ENCODE assay signal across 9 cellular contexts in the genomic region with DNA sequence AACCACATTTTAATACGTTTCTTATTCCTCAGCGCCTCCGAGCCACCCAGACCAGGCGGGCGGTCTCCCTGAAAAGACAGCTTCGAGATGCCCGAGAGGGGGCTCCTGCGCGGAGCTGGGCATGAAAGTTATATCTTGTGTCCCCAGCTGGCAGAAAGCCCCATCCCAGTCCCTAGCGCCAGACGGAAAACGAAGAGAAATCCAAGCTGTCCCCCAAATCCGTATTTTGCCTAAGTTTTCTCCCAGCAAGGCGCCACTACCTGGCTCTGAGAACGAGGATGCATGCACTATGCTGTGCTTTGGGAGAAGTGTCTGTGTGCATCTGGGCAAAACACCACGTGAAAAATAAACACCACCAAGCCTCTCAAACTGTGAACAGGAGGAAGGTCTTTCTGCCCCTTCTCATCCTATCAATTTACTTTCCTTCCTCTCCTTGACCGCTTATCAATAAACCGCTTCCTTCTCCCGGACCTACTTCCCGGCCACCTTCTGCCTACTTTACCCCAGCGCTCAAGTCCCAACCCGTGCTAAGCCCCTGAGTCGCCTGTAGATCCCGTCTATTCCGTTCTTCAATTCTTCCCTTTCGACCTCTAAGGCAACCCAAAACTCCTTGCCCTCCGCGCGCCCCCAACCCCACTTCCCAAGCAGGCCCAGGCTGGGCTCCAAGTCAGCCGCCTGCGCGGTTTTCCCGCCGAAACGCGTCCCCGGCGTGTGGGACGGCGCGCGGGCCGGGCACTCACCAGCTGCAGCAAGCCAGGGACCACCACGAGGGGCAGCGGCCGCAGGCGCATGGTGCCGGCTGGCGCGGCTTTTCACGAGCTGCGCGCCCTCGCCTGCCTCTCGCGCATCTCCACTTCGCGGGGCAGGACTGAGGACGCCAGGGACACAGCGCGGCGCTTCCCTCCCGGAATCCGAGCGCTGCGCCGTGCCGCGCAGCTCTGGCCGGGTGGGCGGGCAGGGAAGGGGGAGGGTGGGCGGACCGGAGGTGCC. TPM values are rescaled to one million over a fixed set of nuclear protein-coding genes. Genes with fewer than 3 reads are reported as not detected.
DNase-seq lines count a peak whose midpoint lies in the region; ATAC-seq, FAIRE-seq and TF ChIP-seq lines count a peak whose summit lies in the region.
"Had no signal": no experiment of that assay in that cellular context is flagged by ENCODE, and none has a peak within 500 bp of the region (broad histone marks: within the 10 kb centered on the region; RNA-seq: fewer than 3 reads in every experiment).

TSS of gene NXPH2 (minus strand) at position 940 of the 990 bp plus-strand sequence. CDS start at position 791, 149 bp downstream.

- H3K4me1 Mint-ChIP-seq in stimulated activated memory B cell treated with anti-CD40 and anti-IgM and Interleukin-4, amounts not matched to agents 10 μg/mL and 1 μg/mL and 100 μg/mL, for 72 hours, result peaks cover 13% of the 10 kb centered on the region
- H3K4me1 Mint-ChIP-seq in activated CD8-positive, alpha-beta T cell treated with anti-CD3 and anti-CD28 coated beads for 36 hours (ENCODE audit: low read depth), result peaks cover 3% of the 10 kb centered on the region
- H3K4me1 Mint-ChIP-seq in activated T-cell treated with anti-CD3 and anti-CD28 coated beads, Interleukin-2, amount 50 U/mL, for 4 hours (ENCODE audit: low read depth), result peaks cover 1% of the 10 kb centered on the region

- peak within 1 kb of the TSS; percentile 39 for H3K4me3 Mint-ChIP-seq in stimulated activated memory B cell treated with anti-CD40 and anti-IgM and Interleukin-4, amounts not matched to agents 10 μg/mL and 1 μg/mL and 100 μg/mL, for 72 hours
- no peak within 1 kb of the TSS for H3K4me3 Mint-ChIP-seq in activated CD8-positive, alpha-beta T cell treated with anti-CD3 and anti-CD28 coated beads for 36 hours
- H3K4me3 Mint-ChIP-seq in activated T-cell treated with anti-CD3 and anti-CD28 coated beads, Interleukin-2, amount 50 U/mL, for 4 hours, result no peak within 1 kb of the TSS
- H3K4me3 Mint-ChIP-seq: activated naive CD4-positive, alpha-beta T cell treated with anti-CD3 and anti-CD28 coated beads for 36 hours had no signal

- intact Hi-C loops in kidney (cut with DNase I), result no loop called here
- intact Hi-C loops in activated CD8-positive, alpha-beta T cell treated with anti-CD3 and anti-CD28 coated beads for 36 hours (cut with micrococcal nuclease), result no loop called here

- peaks cover 16% of the 10 kb centered on the region for H3K4me1 ChIP-seq in HUES6 (ENCODE audit: control insufficient read depth, insufficient read depth, low read length)
- peaks cover 0 to 6% of the 10 kb centered on the region in 2 donors for H3K4me1 ChIP-seq in kidney (ENCODE audit: control insufficient read depth in 1 of 2, insufficient read depth in 1 of 2, low read depth in 1 of 2, low read length in 2 of 2)

- peaks cover 65% of the 10 kb centered on the region for H3K27me3 ChIP-seq in HUES6 (ENCODE audit: control insufficient read depth, insufficient read depth, low read length)

- H3K9ac ChIP-seq in HUES6 (ENCODE audit: low read length), result peak within 1 kb of the TSS; percentile 71
- no peak within 1 kb of the TSS for H3K9ac ChIP-seq in kidney (ENCODE audit: low read length in 2 of 2)

- TF ChIP-seq CTCF in astrocyte of the cerebellum (IDR thresholded peaks at IDR 0.05; ENCODE audit: low read depth, low read length, missing control alignments), result peak; percentile 12
- no peak for TF ChIP-seq CTCF in kidney (IDR thresholded peaks at IDR 0.05; ENCODE audit: borderline replicate concordance, extremely low read depth, insufficient read depth)
- TF ChIP-seq CTCF in activated CD8-positive, alpha-beta T cell treated with anti-CD3 and anti-CD28 coated beads for 36 hours (IDR thresholded peaks at IDR 0.05), result no peak

- H3K36me3 ChIP-seq in HUES6 (ENCODE audit: control insufficient read depth, insufficient read depth, low read length), result no peaks in the 10 kb centered on the region
- H3K36me3 ChIP-seq in kidney (ENCODE audit: control insufficient read depth in 1 of 2, insufficient read depth in 2 of 2, low read length in 2 of 2), result no peaks in the 10 kb centered on the region

- no peak for FAIRE-seq in kidney (lab: Jason Lieb, UNC)

- H3K9me3 ChIP-seq in HUES6 (ENCODE audit: control insufficient read depth, insufficient read depth, low read depth, low read length), result no peaks in the 10 kb centered on the region
- H3K9me3 ChIP-seq in kidney (ENCODE audit: control insufficient read depth in 1 of 2, low read length in 2 of 2), result no peaks in the 10 kb centered on the region

- no peak within 1 kb of the TSS for H3K27ac Mint-ChIP-seq in stimulated activated memory B cell treated with anti-CD40 and anti-IgM and Interleukin-4, amounts not matched to agents 10 μg/mL and 1 μg/mL and 100 μg/mL, for 72 hours
- no peak within 1 kb of the TSS for H3K27ac Mint-ChIP-seq in activated CD8-positive, alpha-beta T cell treated with anti-CD3 and anti-CD28 coated beads for 36 hours
- H3K27ac Mint-ChIP-seq: activated naive CD4-positive, alpha-beta T cell treated with anti-CD3 and anti-CD28 coated beads for 36 hours had no signal

- no peaks in the 10 kb centered on the region for H3K9me3 Mint-ChIP-seq in stimulated activated memory B cell treated with anti-CD40 and anti-IgM and Interleukin-4, amounts not matched to agents 10 μg/mL and 1 μg/mL and 100 μg/mL, for 72 hours
- H3K9me3 Mint-ChIP-seq in activated CD8-positive, alpha-beta T cell treated with anti-CD3 and anti-CD28 coated beads for 36 hours, result no peaks in the 10 kb centered on the region
- H3K9me3 Mint-ChIP-seq in activated T-cell treated with anti-CD3 and anti-CD28 coated beads, Interleukin-2, amount 50 U/mL, for 4 hours, result no peaks in the 10 kb centered on the region
- H3K9me3 Mint-ChIP-seq: activated naive CD4-positive, alpha-beta T cell treated with anti-CD3 and anti-CD28 coated beads for 36 hours had no signal

- no peak within 1 kb of the TSS for H3K27ac ChIP-seq in HUES6 (ENCODE audit: low read depth, low read length)
- no peak within 1 kb of the TSS for H3K27ac ChIP-seq in kidney (ENCODE audit: low read depth in 2 of 2, low read length in 2 of 2)

- peak within 1 kb of the TSS; percentile 65 for H3K4me3 ChIP-seq in HUES6 (ENCODE audit: low read depth, low read length)
- peak within 1 kb of the TSS; percentile 52 for H3K4me3 ChIP-seq in astrocyte of the cerebellum (ENCODE audit: low read depth, low read length)
- peak within 1 kb of the TSS; percentile 44 to 52 for H3K4me3 ChIP-seq in kidney (ENCODE audit: low read length in 2 of 2)

- POLR2A ChIA-PET in activated CD8-positive, alpha-beta T cell treated with anti-CD3 and anti-CD28 coated beads for 36 hours (lab: Charles Lee), result no interaction called here

- H3K27me3 Mint-ChIP-seq in stimulated activated memory B cell treated with anti-CD40 and anti-IgM and Interleukin-4, amounts not matched to agents 10 μg/mL and 1 μg/mL and 100 μg/mL, for 72 hours, result peaks cover 32% of the 10 kb centered on the region
- H3K27me3 Mint-ChIP-seq in activated CD8-positive, alpha-beta T cell treated with anti-CD3 and anti-CD28 coated beads for 36 hours, result peaks cover 36% of the 10 kb centered on the region
- peaks cover 39% of the 10 kb centered on the region for H3K27me3 Mint-ChIP-seq in activated T-cell treated with anti-CD3 and anti-CD28 coated beads, Interleukin-2, amount 50 U/mL, for 4 hours (ENCODE audit: low read depth)

- ATAC-seq in stimulated activated memory B cell treated with anti-CD40 and anti-IgM and Interleukin-4, amounts not matched to agents 10 μg/mL and 1 μg/mL and 100 μg/mL, for 72 hours, result peak; percentile 32
- no peak for ATAC-seq in activated CD8-positive, alpha-beta T cell treated with anti-CD3 and anti-CD28 coated beads for 36 hours
- no peak for ATAC-seq in activated T-cell treated with anti-CD3 and anti-CD28 coated beads, Interleukin-2, amount 50 U/mL, for 4 hours

- CTCF ChIA-PET in activated CD8-positive, alpha-beta T cell treated with anti-CD3 and anti-CD28 coated beads for 36 hours (lab: Charles Lee), result no interaction called here

- no peak for DNase-seq in astrocyte of the cerebellum (ENCODE audit: low read depth)
- DNase-seq in kidney, result peak; percentile 55
- no peak for DNase-seq in activated CD8-positive, alpha-beta T cell treated with anti-CD3 and anti-CD28 coated beads for 36 hours
- no peak for DNase-seq in stimulated activated naive CD4-positive, alpha-beta T cell treated with Interleukin-2 at 50 U/mL for 16 hours (lab: John Stamatoyannopoulos, UW)
- no peak for DNase-seq in activated T-cell treated with anti-CD3 and anti-CD28 coated beads, Interleukin-2, amount 50 U/mL, for 4 hours
- DNase-seq: activated naive CD4-positive, alpha-beta T cell treated with anti-CD3 and anti-CD28 coated beads for 36 hours; RPMI8226 had no signal

- H3K36me3 Mint-ChIP-seq in stimulated activated memory B cell treated with anti-CD40 and anti-IgM and Interleukin-4, amounts not matched to agents 10 μg/mL and 1 μg/mL and 100 μg/mL, for 72 hours, result no peaks in the 10 kb centered on the region
- H3K36me3 Mint-ChIP-seq in activated CD8-positive, alpha-beta T cell treated with anti-CD3 and anti-CD28 coated beads for 36 hours (ENCODE audit: low read depth), result no peaks in the 10 kb centered on the region
- no peaks in the 10 kb centered on the region for H3K36me3 Mint-ChIP-seq in activated T-cell treated with anti-CD3 and anti-CD28 coated beads, Interleukin-2, amount 50 U/mL, for 4 hours (ENCODE audit: insufficient read depth)

- in situ Hi-C loops in astrocyte of the cerebellum (cut with HindIII; ENCODE audit: low sequenced_read_pairs), result no loop called here

RNA-seq across cellular contexts. Expression of gene NXPH2, which starts in this region (rescaled TPM):
- 0.57 TPM for total RNA-seq in kidney
- polyA plus RNA-seq in kidney (ENCODE audit: insufficient read depth, low read depth, low replicate concordance), result 2.2 TPM
- not detected for total RNA-seq in activated CD8-positive, alpha-beta T cell treated with anti-CD3 and anti-CD28 coated beads for 36 hours
- not detected for total RNA-seq in activated T-cell treated with anti-CD3 and anti-CD28 coated beads, Interleukin-2, amount 50 U/mL, for 4 hours
- total RNA-seq: activated naive CD4-positive, alpha-beta T cell treated with anti-CD3 and anti-CD28 coated beads for 36 hours had no signal
